Comparison of ENCODE assay signal across 2 cellular contexts in genomic region chr2:165344276-165344675, GRCh38.
A peak's percentile ranks its signal among the peaks of the same experiment; 100 is the strongest.
DNase-seq lines count a peak whose midpoint lies in the region; ATAC-seq and TF ChIP-seq lines count a peak whose summit lies in the region.
"Not testable (repeated sequence)": the region's sequence is repeated elsewhere in the genome, so short reads cannot be mapped to it uniquely, and the experiment has no call there.

No MANE protein-coding gene starts in this region.

- H3K4me3 ChIP-seq in GM23338 = not testable (repeated sequence)

- not testable (repeated sequence) for H3K4me3 Mint-ChIP-seq in GM23338, WTC11

- not testable (repeated sequence) for H3K27ac ChIP-seq in GM23338 (ENCODE audit: low read depth)

- not testable (repeated sequence) for H3K27ac Mint-ChIP-seq in GM23338, WTC11

- not testable (repeated sequence) for H3K9me2 ChIP-seq in GM23338 (ENCODE audit: insufficient read depth)

- H2AFZ ChIP-seq in GM23338 = peak overlapping the region; percentile 29; the same call in 1 of the 2 replicates

- not testable (repeated sequence) for H3K4me1 ChIP-seq in GM23338 (ENCODE audit: insufficient read depth)

- not testable (repeated sequence) for H3K4me1 Mint-ChIP-seq in GM23338, WTC11

- TF ChIP-seq CTCF in GM23338 (conservative IDR thresholded peaks at IDR 0.05; ENCODE audit: low read depth in 2 of 2); WTC11 (IDR thresholded peaks at IDR 0.05): not testable (repeated sequence)

- not testable (repeated sequence) for H3K36me3 ChIP-seq in GM23338 (ENCODE audit: insufficient read depth)

- not testable (repeated sequence) for H3K27me3 Mint-ChIP-seq in GM23338 (ENCODE audit: insufficient read depth, low read depth, poor library complexity); WTC11 (ENCODE audit: low read depth)

- H4K20me1 ChIP-seq in GM23338 (replicated peaks; ENCODE audit: insufficient read depth) = not testable (repeated sequence)

- not testable (repeated sequence) for H3K36me3 Mint-ChIP-seq in GM23338 (ENCODE audit: low read depth); WTC11

- CTCF ChIA-PET in WTC11 (lab: Charles Lee) = not testable (repeated sequence)

- H3K4me2 ChIP-seq in GM23338 = not testable (repeated sequence)

- POLR2A ChIA-PET in WTC11 (lab: Charles Lee) = not testable (repeated sequence)

- H3K9me3 Mint-ChIP-seq in GM23338, WTC11: not testable (repeated sequence)

- H3K79me2 ChIP-seq in GM23338 (replicated peaks; ENCODE audit: insufficient read depth) = not testable (repeated sequence)

- H3F3A ChIP-seq in GM23338 (replicated peaks; ENCODE audit: low read depth) = not testable (repeated sequence)

- H3K27me3 ChIP-seq in GM23338 (ENCODE audit: insufficient read depth) = not testable (repeated sequence)

- not testable (repeated sequence) for DNase-seq in GM23338 (ENCODE audit: low spot score); WTC11 (ENCODE audit: low spot score)

- ATAC-seq in GM23338, WTC11: not testable (repeated sequence)

TF ChIP-seq in WTC11, 78 proteins besides CTCF, POLR2A, EP300 and RAD21:
- peak; percentile 91 for TF ChIP-seq HMGA2 (CRISPR knock-in tag; IDR thresholded peaks at IDR 0.05)
TF ChIP-seq in WTC11: peak in this region for 1; not testable (repeated sequence) for 77.
